In genomic region chr19:20776083-20777076, GRCh38 we compare ENCODE assay signal across 8 cellular contexts. TPM values are rescaled to one million over a fixed set of nuclear protein-coding genes. Genes with fewer than 3 reads are reported as not detected.
DNase-seq lines count a peak whose midpoint lies in the region; ATAC-seq and FAIRE-seq lines count a peak whose summit lies in the region.

ZNF66 (plus strand) TSS chr19:20776304; CDS start chr19:20776448, 144 bp downstream.

- H3K4ac ChIP-seq in neuronal stem cell (ENCODE audit: low read length): no peak within 1 kb of the TSS

- H2BK5ac ChIP-seq in neuronal stem cell (ENCODE audit: low read length): no peak within 1 kb of the TSS

- H2AFZ ChIP-seq in neuronal stem cell (ENCODE audit: low read length): peak within 1 kb of the TSS; percentile 90

- H3K27ac ChIP-seq in neuronal stem cell (replicated peaks; ENCODE audit: low read length) (peak within 1 kb of the TSS; percentile 86), subcutaneous abdominal adipose tissue (ENCODE audit: low read depth, low read length) (peak within 1 kb of the TSS; percentile 49)

- peak within 1 kb of the TSS; percentile 60 for H2AK5ac ChIP-seq in neuronal stem cell (ENCODE audit: low read depth, low read length)

- no peak within 1 kb of the TSS for H4K8ac ChIP-seq in neuronal stem cell (ENCODE audit: low read depth, low read length)

- peaks cover 0 to 39% of the 10 kb centered on the region in 2 donors for H3K9me3 ChIP-seq in neuronal stem cell (replicated peaks in 1 of 2; ENCODE audit: control insufficient read depth in 2 of 2, insufficient read depth in 1 of 2, low read depth in 1 of 2, low read length in 2 of 2)
- no peaks in the 10 kb centered on the region for H3K9me3 ChIP-seq in subcutaneous abdominal adipose tissue (ENCODE audit: control insufficient read depth in 5 of 5, low read length in 5 of 5)

- H3K14ac ChIP-seq in neuronal stem cell (ENCODE audit: low read length): peak within 1 kb of the TSS; percentile 65

- H3K27me3 ChIP-seq in neuronal stem cell (ENCODE audit: control insufficient read depth in 3 of 3, insufficient read depth in 3 of 3, low read depth in 1 of 3, low read length in 3 of 3) (no peaks in the 10 kb centered on the region), subcutaneous abdominal adipose tissue (ENCODE audit: control insufficient read depth in 5 of 5, insufficient read depth in 4 of 5, low read length in 5 of 5) (no peaks in the 10 kb centered on the region)

- peak within 1 kb of the TSS; percentile 5 for H3K23ac ChIP-seq in neuronal stem cell (ENCODE audit: low read depth, low read length, poor library complexity)

- H4K91ac ChIP-seq in neuronal stem cell (ENCODE audit: low read depth, low read length, poor library complexity): no peak within 1 kb of the TSS

- peak; percentile 86 for DNase-seq in DMS53 treated with DMSO at 0.1 percent for 48 hours (lab: John Stamatoyannopoulos, UW; ENCODE audit: unreplicated experiment)
- peak; percentile 83 for DNase-seq in Jurkat, Clone E6-1 (ENCODE audit: low read depth, low spot score)
- peak; percentile 96 for DNase-seq in SHP77 (lab: John Stamatoyannopoulos, UW)
- peak; percentile 92 for DNase-seq in activated gamma-delta T cell treated with anti-CD3 and anti-CD28 coated beads, Interleukin-2, amount 50 U/mL, for 16 hours (ENCODE audit: low read depth)
- peak; percentile 69 to 77 for DNase-seq in frontal cortex (ENCODE audit: low spot score in 2 of 2)
- peak; percentile 98 for DNase-seq in neuronal stem cell (ENCODE audit: low spot score)

- peaks cover 2 to 40% of the 10 kb centered on the region in 2 donors for H3K36me3 ChIP-seq in neuronal stem cell (replicated peaks in 1 of 2; ENCODE audit: control insufficient read depth in 2 of 2, insufficient read depth in 2 of 2, low read length in 2 of 2)
- H3K36me3 ChIP-seq in subcutaneous abdominal adipose tissue (ENCODE audit: control insufficient read depth in 5 of 5, insufficient read depth in 5 of 5, low read length in 5 of 5): peaks cover 0 to 5% (median 0%) of the 10 kb centered on the region in 5 donors

- H2BK15ac ChIP-seq in neuronal stem cell (ENCODE audit: low read length): no peak within 1 kb of the TSS

- H3K4me2 ChIP-seq in neuronal stem cell (ENCODE audit: insufficient read depth, low read length, poor library complexity, severe bottlenecking): peak within 1 kb of the TSS; percentile 71

- H3K9ac ChIP-seq in neuronal stem cell (ENCODE audit: low read depth, low read length, poor library complexity) (peak within 1 kb of the TSS; percentile 94), subcutaneous abdominal adipose tissue (ENCODE audit: low read length in 5 of 5) (peak within 1 kb of the TSS; percentile 77 to 89 (median 88))

- no peak within 1 kb of the TSS for H2BK12ac ChIP-seq in neuronal stem cell (ENCODE audit: low read length)

- WGBS in neuronal stem cell (ENCODE audit: extremely low coverage in 2 of 2, insufficient read length in 2 of 2, insufficient replicate concordance in 1 of 2), 2 donors: no CpG with 5 or more reads among the region's 42 CpGs

- peak within 1 kb of the TSS; percentile 84 for H3K18ac ChIP-seq in neuronal stem cell (ENCODE audit: low read length)

- H3K4me1 ChIP-seq in neuronal stem cell (ENCODE audit: control insufficient read depth in 2 of 2, insufficient read depth in 1 of 2, low read depth in 1 of 2, low read length in 2 of 2) (no peaks in the 10 kb centered on the region), subcutaneous abdominal adipose tissue (ENCODE audit: control insufficient read depth in 5 of 5, insufficient read depth in 5 of 5, low read length in 5 of 5) (peaks cover 0 to 11% (median 8%) of the 10 kb centered on the region in 5 donors)

- H2BK120ac ChIP-seq in neuronal stem cell (ENCODE audit: low read depth, low read length): no peak within 1 kb of the TSS

- no peaks in the 10 kb centered on the region for H3K79me1 ChIP-seq in neuronal stem cell (ENCODE audit: low read depth, low read length)

- peak; percentile 97 for ATAC-seq in GM21576 (IDR thresholded peaks at IDR 0.05; ENCODE audit: unreplicated experiment)

- peak; percentile 97 for FAIRE-seq in frontal cortex (lab: Jason Lieb, UNC)

- peak within 1 kb of the TSS; percentile 56 for H3K4me3 ChIP-seq in Jurkat, Clone E6-1 (ENCODE audit: low read length)
- H3K4me3 ChIP-seq in neuronal stem cell (ENCODE audit: low read length in 2 of 2): peak within 1 kb of the TSS; percentile 64 to 99
- H3K4me3 ChIP-seq in subcutaneous abdominal adipose tissue (ENCODE audit: low read depth in 1 of 5, low read length in 5 of 5): peak within 1 kb of the TSS; percentile 88 to 99 (median 94)

RNA-seq across cellular contexts. Expression of gene ZNF66, which starts in this region (rescaled TPM):
- 1.2 TPM for polyA plus RNA-seq in Jurkat, Clone E6-1 (2012; ENCODE audit: insufficient read depth, insufficient read length)
- 16.3 TPM for total RNA-seq in frontal cortex
- 5.8 TPM for polyA plus RNA-seq in neuronal stem cell (2013, experiment 1 of 2)
- polyA plus RNA-seq in neuronal stem cell (2013, experiment 2 of 2): 5.6 TPM

Comparison
In these comparisons a context has a peak if more than half of its experiments do, and no peak if none do; other contexts are left out.
1. Peak in every context shown above with its lines: DNase-seq, ATAC-seq, H3K4me3 ChIP-seq and H3K27ac ChIP-seq.